Comparison of ENCODE assay signal across 17 cellular contexts in genomic region chr10:104391150-104391968, GRCh38. TPM values are rescaled to one million over a fixed set of nuclear protein-coding genes. Genes with fewer than 3 reads are reported as not detected.
DNase-seq lines count a peak whose midpoint lies in the region; ATAC-seq, FAIRE-seq and TF ChIP-seq lines count a peak whose summit lies in the region.
"Had no signal": no experiment of that assay in that cellular context is flagged by ENCODE, and none has a peak within 500 bp of the region (broad histone marks: within the 10 kb centered on the region; RNA-seq: fewer than 3 reads in every experiment).

No MANE protein-coding gene starts in this region.

- peaks cover 8% of the 10 kb centered on the region for H3K4me1 Mint-ChIP-seq in activated CD4-positive, alpha-beta T cell treated with anti-CD3 and anti-CD28 coated beads, Interleukin-2, amount 10 ng/mL, durations not matched to agents 24 days and 14 days

- no peak overlapping the region for H3K27ac ChIP-seq in lung (ENCODE audit: low read depth in 1 of 2, low read length in 1 of 2)
- no peak overlapping the region for H3K27ac ChIP-seq in vagina
- H3K27ac ChIP-seq: body of pancreas, dorsolateral prefrontal cortex, parathyroid adenoma had no signal

- 37 to 53% methylated on average over 8 of the region's 8 CpGs for WGBS in lung, 2 donors

- no peaks in the 10 kb centered on the region for H3K9me3 Mint-ChIP-seq in activated CD4-positive, alpha-beta T cell treated with anti-CD3 and anti-CD28 coated beads, Interleukin-2, amount 10 ng/mL, durations not matched to agents 24 days and 14 days
- H3K9me3 Mint-ChIP-seq: activated CD4-positive, alpha-beta memory T cell treated with anti-CD3 and anti-CD28 coated beads, Interleukin-2, amount 10 ng/mL, durations not matched to agents 7 days and 5 days had no signal

- no peak overlapping the region for H3K27ac Mint-ChIP-seq in activated CD4-positive, alpha-beta T cell treated with anti-CD3 and anti-CD28 coated beads, Interleukin-2, amount 10 ng/mL, durations not matched to agents 24 days and 14 days
- H3K27ac Mint-ChIP-seq: activated CD4-positive, alpha-beta memory T cell treated with anti-CD3 and anti-CD28 coated beads, Interleukin-2, amount 10 ng/mL, durations not matched to agents 7 days and 5 days had no signal

- H3K4me1 ChIP-seq in lung (ENCODE audit: control insufficient read depth in 2 of 2, insufficient read depth in 2 of 2, low read length in 2 of 2) (peaks cover 0 to 7% of the 10 kb centered on the region in 2 donors), vagina (no peaks in the 10 kb centered on the region)
- H3K4me1 ChIP-seq: body of pancreas, parathyroid adenoma had no signal

- no peak overlapping the region for H3K4me3 Mint-ChIP-seq in activated CD4-positive, alpha-beta T cell treated with anti-CD3 and anti-CD28 coated beads, Interleukin-2, amount 10 ng/mL, durations not matched to agents 24 days and 14 days
- H3K4me3 Mint-ChIP-seq: activated CD4-positive, alpha-beta memory T cell treated with anti-CD3 and anti-CD28 coated beads, Interleukin-2, amount 10 ng/mL, durations not matched to agents 7 days and 5 days had no signal

- H3K4me3 ChIP-seq in LNCaP clone FGC (ENCODE audit: low read depth, low read length) (no peak overlapping the region), bronchial epithelial cell (ENCODE audit: low read depth, low read length) (no peak overlapping the region), lung (no peak overlapping the region), vagina (no peak overlapping the region)
- H3K4me3 ChIP-seq: body of pancreas, dorsolateral prefrontal cortex, mucosa of descending colon had no signal

- TF ChIP-seq CTCF in LNCaP clone FGC (IDR thresholded peaks at IDR 0.05; ENCODE audit: control insufficient read depth, extremely low read depth, insufficient read depth) (no peak), bronchial epithelial cell (IDR thresholded peaks at IDR 0.05; ENCODE audit: insufficient read depth, low read length, severe bottlenecking) (no peak), lung (IDR thresholded peaks at IDR 0.05; ENCODE audit: control extremely low read depth, extremely low read depth) (no peak), vagina (IDR thresholded peaks at IDR 0.05) (no peak)

- TF ChIP-seq POLR2A in vagina (IDR thresholded peaks at IDR 0.05): no peak

- FAIRE-seq in bronchial epithelial cell (lab: Jason Lieb, UNC): no peak

- intact Hi-C loops in vagina (cut with DNase I): no loop called here
- intact Hi-C loops in activated CD4-positive, alpha-beta T cell treated with anti-CD3 and anti-CD28 coated beads, Interleukin-2, amount 10 ng/mL, durations not matched to agents 24 days and 14 days (cut with micrococcal nuclease): no loop called here

- H3K27me3 Mint-ChIP-seq in activated CD4-positive, alpha-beta T cell treated with anti-CD3 and anti-CD28 coated beads, Interleukin-2, amount 10 ng/mL, durations not matched to agents 24 days and 14 days: peaks cover 22% of the 10 kb centered on the region

- ATAC-seq in lung (ENCODE audit: insufficient read depth, low FRiP score): no peak
- ATAC-seq: body of pancreas, mucosa of descending colon, SK-N-SH treated with all-trans-retinoic acid at 6 μM for 48 hours had no signal

- DNase-seq in Daoy (ENCODE audit: low read depth) (peak; percentile 2), LNCaP clone FGC (ENCODE audit: low read depth) (peak; percentile 7), bronchial epithelial cell (ENCODE audit: low read depth) (peak; percentile 98), lung (ENCODE audit: low spot score) (peak; percentile 50), NCI-H146 treated with DMSO at 0.1 percent for 48 hours (lab: John Stamatoyannopoulos, UW; ENCODE audit: unreplicated experiment) (no peak), vagina (ENCODE audit: extremely low spot score in 2 of 2) (no peak)
- no peak for DNase-seq in stimulated activated CD4-positive, alpha-beta T cell treated with anti-CD3 and anti-CD28 coated beads, Interleukin-4, amount 100 ng/mL, for 4 hours
- DNase-seq in activated CD4-positive, alpha-beta T cell treated with anti-CD3 and anti-CD28 coated beads, Interleukin-2, amount 10 ng/mL, durations not matched to agents 24 days and 14 days: no peak
- DNase-seq: activated CD4-positive, alpha-beta memory T cell treated with anti-CD3 and anti-CD28 coated beads, Interleukin-2, amount 10 ng/mL, durations not matched to agents 7 days and 5 days; activated effector memory CD4-positive, alpha-beta T cell treated with anti-CD3 and anti-CD28 coated beads, Interleukin-2, amount 50 U/mL, for 16 hours; dorsolateral prefrontal cortex; mucosa of descending colon; NCI-H1048; stimulated activated CD4-positive, alpha-beta T cell treated with anti-CD3 and anti-CD28 coated beads, Interleukin-12 subunit alpha, Interleukin-12 subunit beta, amount 100 ng/mL, for 4 hours had no signal

- no peaks in the 10 kb centered on the region for H3K36me3 Mint-ChIP-seq in activated CD4-positive, alpha-beta T cell treated with anti-CD3 and anti-CD28 coated beads, Interleukin-2, amount 10 ng/mL, durations not matched to agents 24 days and 14 days (ENCODE audit: low read depth)

- no peaks in the 10 kb centered on the region for H3K36me3 ChIP-seq in bronchial epithelial cell (ENCODE audit: control insufficient read depth, insufficient read depth, low read length)
- H3K36me3 ChIP-seq in lung (ENCODE audit: control insufficient read depth in 2 of 2, insufficient read depth in 2 of 2, low read length in 2 of 2): no peaks in the 10 kb centered on the region
- H3K36me3 ChIP-seq in vagina: no peaks in the 10 kb centered on the region

- H3K27me3 ChIP-seq in bronchial epithelial cell (ENCODE audit: control insufficient read depth, insufficient read depth, low read length): peaks cover 2% of the 10 kb centered on the region
- H3K27me3 ChIP-seq in lung (ENCODE audit: control insufficient read depth, insufficient read depth): no peaks in the 10 kb centered on the region
- no peaks in the 10 kb centered on the region for H3K27me3 ChIP-seq in vagina
- H3K27me3 ChIP-seq: body of pancreas had no signal

- H3K9me3 ChIP-seq in lung (ENCODE audit: control insufficient read depth in 2 of 2, insufficient read depth in 1 of 2, low read length in 1 of 2): no peaks in the 10 kb centered on the region
- no peaks in the 10 kb centered on the region for H3K9me3 ChIP-seq in vagina
- H3K9me3 ChIP-seq: body of pancreas, mucosa of descending colon had no signal

RNA-seq across cellular contexts. Expression of gene CFAP58, which starts 37.7 kb away (rescaled TPM):
- 0.06 TPM in 2 replicates for total RNA-seq in Daoy (2014; rRNA removed; shearing (Covaris generic))
- total RNA-seq in bronchial epithelial cell (0.53 and 1.2 TPM in 2 replicates), lung (1 to 10 TPM; 5.0 to 5.4 TPM), vagina (0.49 TPM)
- polyA plus RNA-seq in lung: 1 to 10 TPM; 1.4 to 2.2 TPM
- 0.16 and 0.19 TPM in 2 replicates for total RNA-seq in activated CD4-positive, alpha-beta T cell treated with anti-CD3 and anti-CD28 coated beads, Interleukin-2, amount 10 ng/mL, durations not matched to agents 24 days and 14 days

RNA-seq across cellular contexts. Expression of gene ITPRIP, which starts 53.1 kb away (rescaled TPM):
- total RNA-seq in Daoy (2014; rRNA removed; shearing (Covaris generic)): 3.2 and 3.3 TPM in 2 replicates
- 12.9 and 30.7 TPM in 2 replicates for total RNA-seq in bronchial epithelial cell
- 10 to 100 TPM; 23.8 to 36.0 TPM for total RNA-seq in lung
- 10 to 100 TPM; 21.7 to 44.7 TPM for polyA plus RNA-seq in lung
- 85.7 TPM for total RNA-seq in vagina
- 14.7 and 15.4 TPM in 2 replicates for total RNA-seq in activated CD4-positive, alpha-beta T cell treated with anti-CD3 and anti-CD28 coated beads, Interleukin-2, amount 10 ng/mL, durations not matched to agents 24 days and 14 days

Comparison
In these comparisons a context has a peak if more than half of its experiments do, and no peak if none do; other contexts are left out.
1. DNase-seq: peak in Daoy (single experiment), LNCaP clone FGC (single experiment), bronchial epithelial cell (single experiment) and lung (single experiment); none in NCI-H146 treated with DMSO at 0.1 percent for 48 hours (single experiment), vagina (0 of 2), stimulated activated CD4-positive, alpha-beta T cell treated with anti-CD3 and anti-CD28 coated beads, Interleukin-4, amount 100 ng/mL, for 4 hours (0 of 2) and activated CD4-positive, alpha-beta T cell treated with anti-CD3 and anti-CD28 coated beads, Interleukin-2, amount 10 ng/mL, durations not matched to agents 24 days and 14 days (single experiment).